25 cellular contexts compared by ENCODE assay signal in the genomic region with DNA sequence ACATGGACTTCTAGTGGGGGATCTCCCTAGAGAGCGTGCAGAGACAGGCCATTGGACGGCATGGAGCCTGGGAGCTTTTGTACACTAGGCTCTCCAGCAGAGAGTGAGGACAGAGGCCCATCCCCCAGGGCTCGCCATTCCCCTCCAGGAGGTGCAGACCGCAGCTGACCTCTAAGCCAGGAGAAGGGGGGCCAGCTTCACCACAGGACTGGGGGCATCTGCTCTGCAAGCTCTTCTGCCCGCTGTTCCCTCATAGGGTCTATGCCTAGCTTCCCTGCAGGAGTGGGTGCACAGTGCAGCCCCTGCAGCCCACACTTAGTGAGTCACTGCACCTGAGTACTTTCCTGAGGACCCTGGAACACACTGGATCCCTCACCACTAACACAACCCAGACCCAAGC.
"Had no signal": no experiment of that assay in that cellular context is flagged by ENCODE, and none has a peak within 500 bp of the region (broad histone marks: within the 10 kb centered on the region; RNA-seq: fewer than 3 reads in every experiment).

No MANE protein-coding gene starts in this region.

- H3K4me1 Mint-ChIP-seq: central memory CD8-positive, alpha-beta T cell; immature natural killer cell; natural killer cell; stimulated activated memory B cell treated with anti-CD40 and anti-IgM and Interleukin-4, amounts not matched to agents 10 μg/mL and 1 μg/mL and 100 μg/mL, for 72 hours had no signal

- H3K27ac ChIP-seq: coronary artery, esophagus squamous epithelium, lower lobe of right lung, neutrophil, parathyroid adenoma, prostate gland, right atrium auricular region, suprapubic skin, uterus had no signal

- H3K4me2 ChIP-seq: smooth muscle cell had no signal

- H3K27me3 Mint-ChIP-seq: type B pancreatic cell had no signal

- H3K27me3 ChIP-seq: esophagus squamous epithelium, neutrophil, right atrium auricular region, uterus had no signal

- H3K9me3 Mint-ChIP-seq: central memory CD8-positive, alpha-beta T cell; stimulated activated naive CD8-positive, alpha-beta T cell treated with anti-CD3 and anti-CD28 coated beads, Interleukin-15, Interleukin-2, amounts not matched to agents 100 ng/mL and 50 ng/mL, for 24 hours; type B pancreatic cell had no signal

- ATAC-seq: left ventricle myocardium superior; natural killer cell; stimulated activated memory B cell treated with anti-CD40 and anti-IgM and Interleukin-4, amounts not matched to agents 10 μg/mL and 1 μg/mL and 100 μg/mL, for 72 hours had no signal

- H3K9me3 ChIP-seq: esophagus squamous epithelium, lower lobe of right lung, neutrophil, prostate gland, right atrium auricular region, suprapubic skin, uterus had no signal

- H3K79me2 ChIP-seq: parathyroid adenoma had no signal

- H3K4me3 Mint-ChIP-seq: central memory CD8-positive, alpha-beta T cell; immature natural killer cell; natural killer cell; stimulated activated memory B cell treated with anti-CD40 and anti-IgM and Interleukin-4, amounts not matched to agents 10 μg/mL and 1 μg/mL and 100 μg/mL, for 72 hours; stimulated activated naive CD8-positive, alpha-beta T cell treated with anti-CD3 and anti-CD28 coated beads, Interleukin-15, Interleukin-2, amounts not matched to agents 100 ng/mL and 50 ng/mL, for 24 hours; type B pancreatic cell had no signal

- H3K4me3 ChIP-seq: coronary artery, esophagus squamous epithelium, lower lobe of right lung, prostate gland, right atrium auricular region, smooth muscle cell, suprapubic skin, uterus had no signal

- H3K27ac Mint-ChIP-seq: immature natural killer cell; natural killer cell; stimulated activated memory B cell treated with anti-CD40 and anti-IgM and Interleukin-4, amounts not matched to agents 10 μg/mL and 1 μg/mL and 100 μg/mL, for 72 hours; stimulated activated naive CD8-positive, alpha-beta T cell treated with anti-CD3 and anti-CD28 coated beads, Interleukin-15, Interleukin-2, amounts not matched to agents 100 ng/mL and 50 ng/mL, for 24 hours; type B pancreatic cell had no signal

- H3K9ac ChIP-seq: parathyroid adenoma had no signal

- H2AFZ ChIP-seq: parathyroid adenoma had no signal

- H3K36me3 ChIP-seq: esophagus squamous epithelium, lower lobe of right lung, neutrophil, prostate gland, right atrium auricular region, suprapubic skin, uterus had no signal

- H3K4me1 ChIP-seq: esophagus squamous epithelium, lower lobe of right lung, parathyroid adenoma, prostate gland, right atrium auricular region, suprapubic skin, uterus had no signal

- DNase-seq: dermis blood vessel endothelial cell; effector memory CD4-positive, alpha-beta T cell; erythroblast; esophagus squamous epithelium; foreskin melanocyte; hypothalamus; immature natural killer cell; left ventricle myocardium superior; lower lobe of right lung; natural killer cell; stimulated activated CD4-positive, alpha-beta T cell treated with anti-CD3 and anti-CD28 coated beads, Interleukin-12 subunit alpha, Interleukin-12 subunit beta, amount 100 ng/mL, for 4 hours; stimulated activated CD4-positive, alpha-beta T cell treated with anti-CD3 and anti-CD28 coated beads, Interleukin-1b, Interleukin-23, amount 100 ng/mL, for 48 hours; stimulated activated CD4-positive, alpha-beta T cell treated with anti-CD3 and anti-CD28 coated beads, Interleukin-4, amount 100 ng/mL, for 24 hours; uterus had no signal

- H3K36me3 Mint-ChIP-seq: immature natural killer cell; natural killer cell; stimulated activated memory B cell treated with anti-CD40 and anti-IgM and Interleukin-4, amounts not matched to agents 10 μg/mL and 1 μg/mL and 100 μg/mL, for 72 hours; type B pancreatic cell had no signal
